In genomic region chr2:62297642-62298010, GRCh38 we compare ENCODE assay signal across 13 cellular contexts.
DNase-seq lines count a peak whose midpoint lies in the region; ATAC-seq and TF ChIP-seq lines count a peak whose summit lies in the region.
"Had no signal": no experiment of that assay in that cellular context is flagged by ENCODE, and none has a peak within 500 bp of the region (broad histone marks: within the 10 kb centered on the region; RNA-seq: fewer than 3 reads in every experiment).

No MANE protein-coding gene starts in this region.

- no peak overlapping the region for H3T11ph ChIP-seq in H9 (ENCODE audit: low read length)

- no peak for DNase-seq in BE2C
- peak; percentile 59 for DNase-seq in H9
- DNase-seq in SK-N-SH: no peak
- DNase-seq in fibroblast of pulmonary artery (ENCODE audit: low read depth): peak; percentile 18
- no peak for DNase-seq in mesenteric fat pad (ENCODE audit: low spot score)
- no peak for DNase-seq in NCI-H1092 (lab: John Stamatoyannopoulos, UW)
- DNase-seq: activated T-cell treated with anti-CD3 and anti-CD28 coated beads, Interleukin-2, amount 50 U/mL, for 72 hours; NCI-H1930 had no signal

- H3K79me1 ChIP-seq in H9 (ENCODE audit: insufficient read depth, low read depth, low read length, poor library complexity, severe bottlenecking): no peaks in the 10 kb centered on the region

- no peak overlapping the region for H2BK12ac ChIP-seq in H9 (ENCODE audit: insufficient read length, low read depth, low read length)

- H3K27me3 ChIP-seq in BE2C: no peaks in the 10 kb centered on the region
- no peaks in the 10 kb centered on the region for H3K27me3 ChIP-seq in H9 (ENCODE audit: insufficient read depth, low read length)
- no peaks in the 10 kb centered on the region for H3K27me3 ChIP-seq in SK-N-SH (ENCODE audit: insufficient read depth)

- TF ChIP-seq CTCF in BE2C (IDR thresholded peaks at IDR 0.05; ENCODE audit: low read depth, low read length): peak; percentile 28
- TF ChIP-seq CTCF in H9 (conservative IDR thresholded peaks at IDR 0.05): peak; percentile 78
- TF ChIP-seq CTCF in SK-N-SH (IDR thresholded peaks at IDR 0.05): peak; percentile 13; the same call in 1 of the 2 replicates
- TF ChIP-seq CTCF in fibroblast of pulmonary artery (IDR thresholded peaks at IDR 0.05; ENCODE audit: low read length, missing control alignments): peak; percentile 34

- TF ChIP-seq EP300 in SK-N-SH (IDR thresholded peaks at IDR 0.05; ENCODE audit: borderline replicate concordance in 1 of 2, low read depth in 1 of 2, low read length in 1 of 2): no peak

- H3K79me2 ChIP-seq in H9 (ENCODE audit: insufficient read depth, low read length): no peaks in the 10 kb centered on the region
- H3K79me2 ChIP-seq in SK-N-SH (ENCODE audit: insufficient read depth): no peaks in the 10 kb centered on the region

- H2BK5ac ChIP-seq in H9 (ENCODE audit: insufficient read length, low read length): no peak overlapping the region

- H3F3A ChIP-seq in SK-N-SH (replicated peaks; ENCODE audit: insufficient read depth): no peaks in the 10 kb centered on the region

- CTCF ChIA-PET in SK-N-SH (lab: Yijun Ruan, JAX): interaction anchor here (0.6 to 1.3 kb wide), 2 partner anchors 11 to 31 kb away, joined by 3 to 5 read pairs; no protein-coding TSS in a partner anchor

- POLR2A ChIA-PET in SK-N-SH (lab: Yijun Ruan, JAX): no interaction called here

- no peaks in the 10 kb centered on the region; the same call in none of the 2 replicates for H3K4me1 ChIP-seq in BE2C
- H3K4me1 ChIP-seq in H9 (ENCODE audit: insufficient read depth, low read length): no peaks in the 10 kb centered on the region; the same call in 1 of the 2 replicates
- peaks cover 0 to 17% of the 10 kb centered on the region in 2 experiments; a peak in 1 of 4 replicates for H3K4me1 ChIP-seq in SK-N-SH (ENCODE audit: control insufficient read depth in 1 of 2, insufficient read depth in 2 of 2, low read depth in 1 of 2, low read length in 1 of 2)

- H3K9me3 Mint-ChIP-seq in H9: no peaks in the 10 kb centered on the region
- H3K9me3 Mint-ChIP-seq: activated T-cell treated with anti-CD3 and anti-CD28 coated beads, Interleukin-2, amount 50 U/mL, for 72 hours; nephron had no signal

- H2AK5ac ChIP-seq in H9 (ENCODE audit: insufficient read length, low read length): no peak overlapping the region

- H3K4me3 Mint-ChIP-seq in H9: no peak overlapping the region
- H3K4me3 Mint-ChIP-seq: activated T-cell treated with anti-CD3 and anti-CD28 coated beads, Interleukin-2, amount 50 U/mL, for 72 hours; nephron had no signal

- H3K23me2 ChIP-seq in H9 (ENCODE audit: insufficient read length, low read depth, low read length, poor library complexity, severe bottlenecking): no peaks in the 10 kb centered on the region

- no peak overlapping the region for H2BK15ac ChIP-seq in H9 (ENCODE audit: low read depth, low read length)

- H3K18ac ChIP-seq in H9 (ENCODE audit: insufficient read length, low read depth, low read length): no peak overlapping the region

- no peaks in the 10 kb centered on the region for H3K36me3 ChIP-seq in BE2C
- H3K36me3 ChIP-seq in SK-N-SH (replicated peaks in 1 of 2; ENCODE audit: control insufficient read depth in 1 of 2, insufficient read depth in 2 of 2, low read length in 1 of 2): no peaks in the 10 kb centered on the region

- no CpG with 5 or more reads among the region's 3 CpGs for WGBS in H9 (ENCODE audit: extremely low coverage, insufficient read length, low lambda C conversion rate)
- WGBS in SK-N-SH (ENCODE audit: low lambda C conversion rate): 69% methylated on average over 3 of the region's 3 CpGs

- no peak overlapping the region for H2BK20ac ChIP-seq in H9 (ENCODE audit: low read depth, low read length, poor library complexity, severe bottlenecking)

- no peak overlapping the region for H4K8ac ChIP-seq in H9 (replicated peaks; ENCODE audit: insufficient read length, low read depth, low read length)

- no peaks in the 10 kb centered on the region for H3K9me3 ChIP-seq in BE2C
- H3K9me3 ChIP-seq in H9 (ENCODE audit: control insufficient read depth, low read depth, low read length): no peaks in the 10 kb centered on the region
- H3K9me3 ChIP-seq in SK-N-SH: no peaks in the 10 kb centered on the region

- H3K56ac ChIP-seq in H9 (ENCODE audit: insufficient read length, low read depth, low read length): no peak overlapping the region

- no peak overlapping the region for H3K14ac ChIP-seq in H9 (ENCODE audit: insufficient read depth, low read length)

- no peak overlapping the region for H3K4ac ChIP-seq in H9 (ENCODE audit: low read depth, low read length)

- no peak overlapping the region for H3K23ac ChIP-seq in H9 (ENCODE audit: insufficient read length, low read depth, low read length)

- no peak overlapping the region; a peak in 1 of 7 replicates for H3K27ac Mint-ChIP-seq in H9
- H3K27ac Mint-ChIP-seq: activated T-cell treated with anti-CD3 and anti-CD28 coated beads, Interleukin-2, amount 50 U/mL, for 72 hours; nephron had no signal

- H4K20me1 ChIP-seq in H9 (ENCODE audit: control insufficient read depth, insufficient read depth, insufficient read length) (no peaks in the 10 kb centered on the region), SK-N-SH (ENCODE audit: insufficient read depth) (no peaks in the 10 kb centered on the region)

- H4K5ac ChIP-seq in H9 (ENCODE audit: insufficient read length, low read depth, low read length): no peak overlapping the region

- H3K9ac ChIP-seq in H9 (ENCODE audit: extremely low read depth, insufficient read length, low read length): no peak overlapping the region
- H3K9ac ChIP-seq in SK-N-SH: no peak overlapping the region

- no peak for TF ChIP-seq RAD21 in SK-N-SH (IDR thresholded peaks at IDR 0.05; ENCODE audit: low read length)

- no peaks in the 10 kb centered on the region for H3K27me3 Mint-ChIP-seq in H9 (ENCODE audit: low read depth)

- H3K36me3 Mint-ChIP-seq in H9 (ENCODE audit: insufficient read depth in 1 of 3, low read depth in 3 of 3): no peaks in the 10 kb centered on the region

- H3K4me2 ChIP-seq in H9 (ENCODE audit: insufficient read depth, insufficient read length, low read length) (no peak overlapping the region), SK-N-SH (no peak overlapping the region)

- H3K27ac ChIP-seq in H9 (ENCODE audit: insufficient read length, low read depth, low read length) (no peak overlapping the region), SK-N-SH (ENCODE audit: low read depth in 2 of 2, low read length in 1 of 2) (no peak overlapping the region)
- H3K27ac ChIP-seq: epithelial cell of prostate, VCaP had no signal

- H3K4me3 ChIP-seq in BE2C (ENCODE audit: low read depth, low read length): no peak overlapping the region
- H3K4me3 ChIP-seq in SK-N-SH (ENCODE audit: low read depth in 2 of 2, low read length in 1 of 2): no peak overlapping the region
- no peak overlapping the region for H3K4me3 ChIP-seq in fibroblast of pulmonary artery (replicated peaks; ENCODE audit: low read depth, low read length)

- no peaks in the 10 kb centered on the region for H3K9me2 ChIP-seq in SK-N-SH

- ATAC-seq in HG02610 (IDR thresholded peaks at IDR 0.05; ENCODE audit: unreplicated experiment): no peak
- no peak for ATAC-seq in HG03469 (IDR thresholded peaks at IDR 0.05; ENCODE audit: unreplicated experiment)
- ATAC-seq: activated T-cell treated with anti-CD3 and anti-CD28 coated beads, Interleukin-2, amount 50 U/mL, for 72 hours had no signal

- H3K4me1 Mint-ChIP-seq in H9: peaks cover 17 to 26% of the 10 kb centered on the region in 2 experiments

- no peak overlapping the region for H2BK120ac ChIP-seq in H9 (ENCODE audit: low read depth, low read length, poor library complexity, severe bottlenecking)

- H2AFZ ChIP-seq in H9 (ENCODE audit: low read length) (no peak overlapping the region), SK-N-SH (ENCODE audit: low read depth) (no peak overlapping the region)

- H4K91ac ChIP-seq in H9 (ENCODE audit: insufficient read length, low read depth, low read length): no peak overlapping the region

TF ChIP-seq in SK-N-SH, 30 proteins besides CTCF, POLR2A, EP300 and RAD21 (continues in another document):
- TF ChIP-seq TEAD4 (IDR thresholded peaks at IDR 0.05; ENCODE audit: borderline replicate concordance, insufficient read depth) (no peak), USF2 (IDR thresholded peaks at IDR 0.05; ENCODE audit: borderline replicate concordance, low read depth, low read length) (no peak), GATA2 (CRISPR knock-in tag; IDR thresholded peaks at IDR 0.05) (no peak), RFX5 (IDR thresholded peaks at IDR 0.05; ENCODE audit: low read length) (no peak), MAX (IDR thresholded peaks at IDR 0.05; ENCODE audit: low read depth) (no peak), ELF1 (IDR thresholded peaks at IDR 0.05) (no peak), NRF1 (IDR thresholded peaks at IDR 0.05; ENCODE audit: low read depth, low read length) (no peak), TAF1 (IDR thresholded peaks at IDR 0.05; ENCODE audit: borderline replicate concordance, low read depth, low read length) (no peak), FOXJ3 (CRISPR knock-in tag; IDR thresholded peaks at IDR 0.05) (no peak), RXRA (IDR thresholded peaks at IDR 0.05; ENCODE audit: borderline replicate concordance, low read depth) (no peak), TCF12 (IDR thresholded peaks at IDR 0.05) (no peak), MEF2A (IDR thresholded peaks at IDR 0.05; ENCODE audit: borderline replicate concordance, low read depth) (no peak), MXI1 (IDR thresholded peaks at IDR 0.05; ENCODE audit: low read depth, low read length) (no peak), JUND (IDR thresholded peaks at IDR 0.05) (no peak), CHD2 (IDR thresholded peaks at IDR 0.05; ENCODE audit: low read length, partially characterized antibody) (no peak), GABPA (IDR thresholded peaks at IDR 0.05; ENCODE audit: low read depth) (no peak), FOSL2 (IDR thresholded peaks at IDR 0.05; ENCODE audit: borderline replicate concordance, low read depth) (no peak), YY1 (IDR thresholded peaks at IDR 0.05; ENCODE audit: low read depth) (no peak)

Comparison
In these comparisons a context has a peak if more than half of its experiments do, and no peak if none do; other contexts are left out.
1. DNase-seq: peak in H9 (single experiment) and fibroblast of pulmonary artery (single experiment); none in BE2C (single experiment), SK-N-SH (single experiment), mesenteric fat pad (single experiment) and NCI-H1092 (single experiment).
2. CTCF ChIP-seq: peak in every context shown above with its lines; median percentile 78 in H9; 34 in fibroblast of pulmonary artery; 28 in BE2C; 13 in SK-N-SH.